27 cellular contexts compared by ENCODE assay signal in genomic region chr9:111056554-111056953, GRCh38. TPM values are rescaled to one million over a fixed set of nuclear protein-coding genes. Genes with fewer than 3 reads are reported as not detected.
DNase-seq lines count a peak whose midpoint lies in the region; ATAC-seq and TF ChIP-seq lines count a peak whose summit lies in the region.
"Had no signal": no experiment of that assay in that cellular context is flagged by ENCODE, and none has a peak within 500 bp of the region (broad histone marks: within the 10 kb centered on the region; RNA-seq: fewer than 3 reads in every experiment).

No MANE protein-coding gene starts in this region.

- H3K9ac ChIP-seq in SK-N-MC (ENCODE audit: insufficient read length) (no peak overlapping the region), fibroblast of lung (ENCODE audit: insufficient read depth, low read length) (no peak overlapping the region)

- intact Hi-C loops in sciatic nerve (cut with DNase I), result no loop called here

- H3K9me3 Mint-ChIP-seq in effector memory CD8-positive, alpha-beta T cell, result peaks cover 6 to 11% of the 10 kb centered on the region in 2 donors
- H3K9me3 Mint-ChIP-seq: activated B cell treated with CpG ODN at 0.5 μM for 24 hours; activated CD4-positive, alpha-beta memory T cell treated with anti-CD3 and anti-CD28 coated beads for 36 hours had no signal

- TF ChIP-seq CTCF in fibroblast of lung (conservative IDR thresholded peaks at IDR 0.05 in 1 of 2, IDR thresholded peaks at IDR 0.05 in 1 of 2; ENCODE audit: low read depth in 1 of 2, low read length in 2 of 2), result no peak

- peaks cover 3% of the 10 kb centered on the region for H3K4me1 ChIP-seq in fibroblast of lung (ENCODE audit: control insufficient read depth, extremely low read depth, insufficient read depth, low read length)
- H3K4me1 ChIP-seq: adrenal gland, left ventricle myocardium inferior, thyroid gland had no signal

- no peaks in the 10 kb centered on the region for H3K27me3 Mint-ChIP-seq in effector memory CD8-positive, alpha-beta T cell
- H3K27me3 Mint-ChIP-seq: activated B cell treated with CpG ODN at 0.5 μM for 24 hours; activated CD4-positive, alpha-beta memory T cell treated with anti-CD3 and anti-CD28 coated beads for 36 hours; central memory CD8-positive, alpha-beta T cell; progenitor cell of endocrine pancreas had no signal

- H3K9me3 ChIP-seq in SK-N-MC (ENCODE audit: low read depth, low read length) (no peaks in the 10 kb centered on the region), fibroblast of lung (ENCODE audit: control insufficient read depth, insufficient read depth, low read depth, low read length) (no peaks in the 10 kb centered on the region)
- H3K9me3 ChIP-seq: adrenal gland, esophagus muscularis mucosa, thyroid gland had no signal

- H3K4me3 ChIP-seq in SK-N-MC, result no peak overlapping the region
- H3K4me3 ChIP-seq in fibroblast of lung (replicated peaks in 1 of 4; ENCODE audit: control extremely low read depth in 1 of 4, insufficient read depth in 1 of 4, low read depth in 3 of 4, low read length in 4 of 4), result no peak overlapping the region
- H3K4me3 ChIP-seq: adrenal gland, esophagus muscularis mucosa, left ventricle myocardium inferior, MG63, thyroid gland had no signal

- DNase-seq in ELR (ENCODE audit: low read depth) (peak; percentile 39), SK-N-MC (ENCODE audit: low read depth, low spot score) (no peak), fibroblast of lung (ENCODE audit: low read depth in 2 of 2) (peak; percentile 42 to 87), sciatic nerve (ENCODE audit: low spot score) (no peak), SIG-M5 (lab: John Stamatoyannopoulos, UW) (no peak), CD1c-positive myeloid dendritic cell (ENCODE audit: extremely low spot score) (no peak)
- DNase-seq in effector memory CD8-positive, alpha-beta T cell, result no peak
- DNase-seq: activated B cell treated with CpG ODN at 0.5 μM for 24 hours; activated CD4-positive, alpha-beta memory T cell treated with anti-CD3 and anti-CD28 coated beads for 36 hours; activated gamma-delta T cell treated with Interleukin-2 at 50 U/mL for 16 hours; activated T-cell treated with anti-CD3 and anti-CD28 coated beads for 4 hours; adrenal gland; DMS79; immature natural killer cell; left ventricle myocardium inferior; MG63; NCI-H1694 treated with DMSO at 0.1 percent for 48 hours; NCI-H82; stimulated activated CD4-positive, alpha-beta T cell treated with anti-CD3 and anti-CD28 coated beads, Interleukin-2, amount 100 ng/mL, for 48 hours; stimulated activated naive CD8-positive, alpha-beta T cell treated with anti-CD3 and anti-CD28 coated beads, Interleukin-15, Interleukin-2, amounts not matched to agents 100 U/mL and 50 U/mL, for 24 hours; T-helper 2 cell; thyroid gland had no signal

- peak; percentile 38 for ATAC-seq in sciatic nerve
- no peak for ATAC-seq in effector memory CD8-positive, alpha-beta T cell (replicated peaks)
- ATAC-seq: stimulated activated naive CD8-positive, alpha-beta T cell treated with anti-CD3 and anti-CD28 coated beads, Interleukin-15, Interleukin-2, amounts not matched to agents 100 U/mL and 50 U/mL, for 24 hours had no signal

- H2AFZ ChIP-seq in fibroblast of lung (ENCODE audit: low read length), result no peak overlapping the region

- no peaks in the 10 kb centered on the region for H3K79me2 ChIP-seq in fibroblast of lung (ENCODE audit: control insufficient read depth, insufficient read depth, low read length)

- H3K36me3 ChIP-seq in SK-N-MC (ENCODE audit: insufficient read depth, low read length) (no peaks in the 10 kb centered on the region), fibroblast of lung (ENCODE audit: control insufficient read depth, insufficient read depth, low read length) (no peaks in the 10 kb centered on the region)
- H3K36me3 ChIP-seq: adrenal gland, esophagus muscularis mucosa, left ventricle myocardium inferior, MG63, thyroid gland had no signal

- no peak overlapping the region for H3K27ac Mint-ChIP-seq in effector memory CD8-positive, alpha-beta T cell
- H3K27ac Mint-ChIP-seq: activated B cell treated with CpG ODN at 0.5 μM for 24 hours; activated CD4-positive, alpha-beta memory T cell treated with anti-CD3 and anti-CD28 coated beads for 36 hours; IgD-negative memory B cell; immature natural killer cell; progenitor cell of endocrine pancreas had no signal

- H3K4me1 Mint-ChIP-seq in effector memory CD8-positive, alpha-beta T cell (ENCODE audit: low read depth in 2 of 2), result no peaks in the 10 kb centered on the region
- H3K4me1 Mint-ChIP-seq: activated B cell treated with CpG ODN at 0.5 μM for 24 hours; central memory CD8-positive, alpha-beta T cell; IgD-negative memory B cell; immature natural killer cell; neural crest cell had no signal

- no peaks in the 10 kb centered on the region for H3K27me3 ChIP-seq in fibroblast of lung (ENCODE audit: control insufficient read depth, insufficient read depth, low read length)
- H3K27me3 ChIP-seq: adrenal gland, esophagus muscularis mucosa, MG63, thyroid gland had no signal

- H3K4me3 Mint-ChIP-seq in effector memory CD8-positive, alpha-beta T cell, result no peak overlapping the region
- H3K4me3 Mint-ChIP-seq: activated B cell treated with CpG ODN at 0.5 μM for 24 hours; activated CD4-positive, alpha-beta memory T cell treated with anti-CD3 and anti-CD28 coated beads for 36 hours; central memory CD8-positive, alpha-beta T cell; IgD-negative memory B cell; immature natural killer cell; neural crest cell had no signal

- H4K20me1 ChIP-seq in fibroblast of lung (ENCODE audit: control insufficient read depth, extremely low read depth, insufficient read depth, low read length), result no peaks in the 10 kb centered on the region

- H3K27ac ChIP-seq in SK-N-MC (peak overlapping the region; percentile 33; the same call in 1 of the 2 replicates), fibroblast of lung (ENCODE audit: insufficient read depth, low read length) (peak overlapping the region; percentile 24)
- H3K27ac ChIP-seq: adrenal gland, esophagus muscularis mucosa, left ventricle myocardium inferior, thyroid gland had no signal

- H3K36me3 Mint-ChIP-seq in effector memory CD8-positive, alpha-beta T cell (ENCODE audit: insufficient read depth), result no peaks in the 10 kb centered on the region
- H3K36me3 Mint-ChIP-seq: activated CD4-positive, alpha-beta memory T cell treated with anti-CD3 and anti-CD28 coated beads for 36 hours; IgD-negative memory B cell; immature natural killer cell had no signal

- H3K4me2 ChIP-seq in fibroblast of lung (ENCODE audit: extremely low read depth, insufficient read depth, low read length), result peak overlapping the region; percentile 40

RNA-seq across cellular contexts. Expression of gene LPAR1, which starts 18.3 kb away (rescaled TPM):
- total RNA-seq in fibroblast of lung, result 146 and 222 TPM in 2 replicates
- 240 and 378 TPM in 2 replicates for polyA plus RNA-seq in fibroblast of lung
- polyA plus RNA-seq in fibroblast of lung (2012), result 135 and 195 TPM in 2 replicates
- polyA minus RNA-seq in fibroblast of lung (ENCODE audit: low replicate concordance), result 375 and 593 TPM in 2 replicates
- total RNA-seq in sciatic nerve, result 170 TPM
- total RNA-seq: activated B cell treated with CpG ODN at 0.5 μM for 24 hours; activated CD4-positive, alpha-beta memory T cell treated with anti-CD3 and anti-CD28 coated beads for 36 hours had no signal
- polyA plus RNA-seq: IgD-negative memory B cell had no signal

Comparison
In these comparisons a context has a peak if more than half of its experiments do, and no peak if none do; other contexts are left out.
1. DNase-seq: peak in ELR (single experiment) and fibroblast of lung (2 of 2); none in SK-N-MC (single experiment), sciatic nerve (single experiment), SIG-M5 (single experiment), CD1c-positive myeloid dendritic cell (single experiment) and effector memory CD8-positive, alpha-beta T cell (0 of 3).